Comparison of ENCODE assay signal across 1 cellular context in genomic region chr12:100437038-100437841, GRCh38.
TF ChIP-seq lines count a peak whose summit lies in the region.

No MANE protein-coding gene starts in this region.

TF ChIP-seq in HepG2, 621 proteins besides CTCF, POLR2A, EP300 and RAD21 (continued from another document and continues in another):
- no peak for TF ChIP-seq ZBTB1 (CRISPR knock-in tag; IDR thresholded peaks at IDR 0.05; ENCODE audit: borderline replicate concordance)
- TF ChIP-seq CREB3 (CRISPR knock-in tag; IDR thresholded peaks at IDR 0.05): no peak
- TF ChIP-seq MZF1 (CRISPR knock-in tag; IDR thresholded peaks at IDR 0.05; ENCODE audit: borderline replicate concordance): no peak
- TF ChIP-seq RFX5 (IDR thresholded peaks at IDR 0.05; ENCODE audit: low read depth, low read length): no peak
- TF ChIP-seq ZNF552 (CRISPR knock-in tag; IDR thresholded peaks at IDR 0.05; ENCODE audit: borderline replicate concordance): 0 out of 2 replicates have a peak, but pooled peaks have one; percentile 30
- 0 out of 2 replicates have a peak, but pooled peaks have one; percentile 48 for TF ChIP-seq ZSCAN12 (CRISPR knock-in tag; IDR thresholded peaks at IDR 0.05)
- TF ChIP-seq HNRNPK (IDR thresholded peaks at IDR 0.05; ENCODE audit: low read depth, low read length, poor library complexity, severe bottlenecking): no peak
- TF ChIP-seq SRF (IDR thresholded peaks at IDR 0.05; ENCODE audit: low read depth, low read length): peak; percentile 8; the same call in 1 of the 2 replicates
- TF ChIP-seq U2AF1 (optimal IDR thresholded peaks at IDR 0.05; ENCODE audit: low read depth, low read length): no peak
- no peak for TF ChIP-seq ZNF879 (CRISPR knock-in tag; IDR thresholded peaks at IDR 0.05)
- TF ChIP-seq THAP7 (CRISPR knock-in tag; IDR thresholded peaks at IDR 0.05): no peak
- no peak for TF ChIP-seq SP2 (CRISPR knock-in tag; IDR thresholded peaks at IDR 0.05)
- no peak for TF ChIP-seq ZNF646 (CRISPR knock-in tag; IDR thresholded peaks at IDR 0.05)
- no peak for TF ChIP-seq HNRNPH1 (optimal IDR thresholded peaks at IDR 0.05; ENCODE audit: low read depth, low read length)
- TF ChIP-seq HOXD1 (CRISPR knock-in tag; IDR thresholded peaks at IDR 0.05): peak; percentile 95
- TF ChIP-seq ZNF609 (CRISPR knock-in tag; IDR thresholded peaks at IDR 0.05; ENCODE audit: borderline replicate concordance): peak; percentile 95
- 0 out of 2 replicates have a peak, but pooled peaks have one; percentile 33 for TF ChIP-seq STAT5B (CRISPR knock-in tag; IDR thresholded peaks at IDR 0.05)
- TF ChIP-seq PLSCR1 (CRISPR knock-in tag; IDR thresholded peaks at IDR 0.05; ENCODE audit: borderline replicate concordance): no peak
- TF ChIP-seq TBX2 (CRISPR knock-in tag; IDR thresholded peaks at IDR 0.05; ENCODE audit: borderline replicate concordance): peak; percentile 100
- peak; percentile 66; the same call in 1 of the 2 replicates for TF ChIP-seq ETV5 (CRISPR knock-in tag; IDR thresholded peaks at IDR 0.05; ENCODE audit: borderline replicate concordance)
- peak; percentile 85 for TF ChIP-seq FOXP1 (IDR thresholded peaks at IDR 0.05)
- TF ChIP-seq FOXP1 (CRISPR knock-in tag; IDR thresholded peaks at IDR 0.05): peak; percentile 96
- 0 out of 2 replicates have a peak, but pooled peaks have one; percentile 51 for TF ChIP-seq ZBTB2 (CRISPR knock-in tag; IDR thresholded peaks at IDR 0.05; ENCODE audit: low read depth)
- TF ChIP-seq ZSCAN25 (CRISPR knock-in tag; IDR thresholded peaks at IDR 0.05): peak; percentile 54; the same call in 1 of the 2 replicates
- TF ChIP-seq ZNF207 (IDR thresholded peaks at IDR 0.05; ENCODE audit: borderline replicate concordance): no peak
- TF ChIP-seq GPN1 (CRISPR knock-in tag; IDR thresholded peaks at IDR 0.05; ENCODE audit: borderline replicate concordance): no peak
- TF ChIP-seq MAX (IDR thresholded peaks at IDR 0.05): peak; percentile 65; the same call in 1 of the 2 replicates
- TF ChIP-seq ZHX2 (IDR thresholded peaks at IDR 0.05; ENCODE audit: low read depth): no peak
- TF ChIP-seq ZHX2 (CRISPR knock-in tag; IDR thresholded peaks at IDR 0.05; ENCODE audit: borderline replicate concordance): 0 out of 2 replicates have a peak, but pooled peaks have one; percentile 54
- peak; percentile 90 for TF ChIP-seq CBFB (CRISPR knock-in tag; IDR thresholded peaks at IDR 0.05)
- no peak; the same call in 1 of the 2 replicates for TF ChIP-seq ZFY (CRISPR knock-in tag; IDR thresholded peaks at IDR 0.05)
- TF ChIP-seq ZZZ3 (CRISPR knock-in tag; IDR thresholded peaks at IDR 0.05; ENCODE audit: borderline replicate concordance): no peak
- no peak for TF ChIP-seq TFDP2 (CRISPR knock-in tag; IDR thresholded peaks at IDR 0.05)
- no peak for TF ChIP-seq POLR2AphosphoS5 (IDR thresholded peaks at IDR 0.05; ENCODE audit: low read depth, low read length)
